Comparison of ENCODE assay signal across 1 cellular context in genomic region chr17:75667825-75668224, GRCh38.
TF ChIP-seq lines count a peak whose summit lies in the region.

No MANE protein-coding gene starts in this region.

TF ChIP-seq in H1, 55 proteins besides CTCF, POLR2A, EP300 and RAD21:
- TF ChIP-seq TEAD4 (IDR thresholded peaks at IDR 0.05; ENCODE audit: low read depth, low read length) (no peak), RXRA (IDR thresholded peaks at IDR 0.05; ENCODE audit: insufficient read depth, low read depth, low read length) (no peak), SAP30 (IDR thresholded peaks at IDR 0.05; ENCODE audit: insufficient read depth, insufficient replicate concordance, low read length) (no peak), NANOG (IDR thresholded peaks at IDR 0.05; ENCODE audit: insufficient read depth, low read depth, low read length, poor library complexity, severe bottlenecking) (no peak), ZNF274 (IDR thresholded peaks at IDR 0.05; ENCODE audit: borderline replicate concordance, extremely low read depth, low read length) (no peak), CREB1 (IDR thresholded peaks at IDR 0.05) (no peak), HDAC6 (IDR thresholded peaks at IDR 0.05; ENCODE audit: low read depth, low read length) (no peak), E2F6 (IDR thresholded peaks at IDR 0.05) (no peak), TCF12 (IDR thresholded peaks at IDR 0.05; ENCODE audit: low read depth, low read length) (no peak), ATF2 (IDR thresholded peaks at IDR 0.05; ENCODE audit: low read length) (no peak), TAF7 (optimal IDR thresholded peaks at IDR 0.05; ENCODE audit: borderline replicate concordance, low read depth, low read length) (no peak), JUN (IDR thresholded peaks at IDR 0.05; ENCODE audit: low read depth, low read length) (no peak), JUND (IDR thresholded peaks at IDR 0.05; ENCODE audit: low read length) (no peak), SP1 (IDR thresholded peaks at IDR 0.05; ENCODE audit: low read depth, low read length) (no peak), ATF3 (IDR thresholded peaks at IDR 0.05; ENCODE audit: insufficient read depth, low read depth, low read length) (no peak), MAX (IDR thresholded peaks at IDR 0.05) (no peak), POLR2AphosphoS5 (IDR thresholded peaks at IDR 0.05; ENCODE audit: low read depth, low read length) (no peak), GTF2F1 (IDR thresholded peaks at IDR 0.05; ENCODE audit: borderline replicate concordance, low read depth, low read length) (no peak)
